10 cellular contexts compared by ENCODE assay signal in the genomic region with DNA sequence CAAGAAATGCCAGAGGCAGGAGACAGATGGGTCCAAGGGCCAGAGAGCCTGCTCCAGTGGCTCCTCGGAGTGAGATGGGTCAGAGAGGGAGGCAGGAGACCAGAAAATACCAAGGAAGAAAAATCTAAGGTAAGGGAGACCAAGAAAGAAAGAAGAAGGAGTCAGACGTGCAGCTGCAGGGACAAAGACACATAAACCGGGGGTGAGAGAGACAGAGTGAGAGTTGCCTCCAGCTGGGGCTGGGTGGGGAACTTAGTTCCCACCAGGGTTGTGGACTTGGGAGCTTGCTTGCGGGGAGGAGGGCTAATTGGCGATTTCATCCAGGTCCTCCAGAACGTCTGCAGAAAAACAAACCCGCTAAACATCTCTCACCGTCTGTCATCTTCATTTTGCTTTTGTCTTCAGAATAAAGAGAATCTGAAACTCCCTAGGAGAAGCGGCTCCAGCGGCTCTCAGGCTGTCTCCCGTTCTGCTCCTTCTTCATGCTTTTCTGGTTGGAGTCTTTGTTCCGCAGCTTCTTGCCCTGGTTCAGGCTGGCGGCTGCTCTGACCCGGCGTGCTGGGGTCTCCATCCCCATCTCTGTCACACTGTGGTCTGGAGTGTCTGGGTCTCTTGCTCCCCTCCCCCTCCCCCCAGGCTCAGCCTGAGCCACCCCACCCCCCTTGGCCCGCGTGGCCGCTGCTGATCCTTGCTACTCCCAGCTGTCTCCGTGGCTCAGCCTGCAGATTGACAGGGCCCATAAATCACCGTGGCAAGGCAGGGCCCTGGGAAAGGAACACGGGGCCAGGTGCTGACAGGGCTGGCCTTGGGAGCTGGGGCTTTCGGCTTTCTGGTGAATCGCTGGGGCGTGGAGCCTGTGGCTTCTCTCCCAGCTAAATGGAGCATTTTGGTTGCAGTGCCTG.
DNase-seq lines count a peak whose midpoint lies in the region; ATAC-seq, FAIRE-seq and TF ChIP-seq lines count a peak whose summit lies in the region.
"Had no signal": no experiment of that assay in that cellular context is flagged by ENCODE, and none has a peak within 500 bp of the region (broad histone marks: within the 10 kb centered on the region; RNA-seq: fewer than 3 reads in every experiment).

No MANE protein-coding gene starts in this region.

- FAIRE-seq in astrocyte (lab: Jason Lieb, UNC): no peak

- no peak overlapping the region for H3K4me3 ChIP-seq in astrocyte (ENCODE audit: insufficient read depth, low read depth, low read length)
- peak overlapping the region in 1 of 2 donors; percentile 45 for H3K4me3 ChIP-seq in neuronal stem cell (ENCODE audit: low read length in 2 of 2)
- H3K4me3 ChIP-seq: SJSA1 had no signal

- peaks cover 5% of the 10 kb centered on the region for H3K9me3 Mint-ChIP-seq in astrocyte (ENCODE audit: unreplicated experiment)

- TF ChIP-seq CTCF in astrocyte (IDR thresholded peaks at IDR 0.05; ENCODE audit: insufficient read depth, low read depth, low read length): no peak

- H3K27me3 ChIP-seq in astrocyte (ENCODE audit: insufficient read depth, low read length): peaks cover 36% of the 10 kb centered on the region
- H3K27me3 ChIP-seq in neuronal stem cell (ENCODE audit: control insufficient read depth in 3 of 3, insufficient read depth in 3 of 3, low read depth in 1 of 3, low read length in 3 of 3): peaks cover 0 to 5% (median 0%) of the 10 kb centered on the region in 3 experiments

- H3K9me3 ChIP-seq in astrocyte (ENCODE audit: insufficient read depth, low read depth, low read length) (no peaks in the 10 kb centered on the region), neuronal stem cell (replicated peaks in 1 of 2; ENCODE audit: control insufficient read depth in 2 of 2, insufficient read depth in 1 of 2, low read depth in 1 of 2, low read length in 2 of 2) (no peaks in the 10 kb centered on the region)
- H3K9me3 ChIP-seq: SJSA1 had no signal

- H2BK15ac ChIP-seq in neuronal stem cell (ENCODE audit: low read length): no peak overlapping the region

- ATAC-seq in GM21717 (IDR thresholded peaks at IDR 0.05; ENCODE audit: unreplicated experiment): no peak
- ATAC-seq in HG03159 (IDR thresholded peaks at IDR 0.05; ENCODE audit: unreplicated experiment): no peak
- no peak for ATAC-seq in GM21576 (IDR thresholded peaks at IDR 0.05; ENCODE audit: unreplicated experiment)

- H2AFZ ChIP-seq in astrocyte (ENCODE audit: low read depth, low read length): no peak overlapping the region
- peak overlapping the region; percentile 81 for H2AFZ ChIP-seq in neuronal stem cell (ENCODE audit: low read length)

- H3K18ac ChIP-seq in neuronal stem cell (ENCODE audit: low read length): peak overlapping the region; percentile 81

- H3K36me3 ChIP-seq in astrocyte (ENCODE audit: insufficient read depth, low read length) (no peaks in the 10 kb centered on the region), neuronal stem cell (replicated peaks in 1 of 2; ENCODE audit: control insufficient read depth in 2 of 2, insufficient read depth in 2 of 2, low read length in 2 of 2) (no peaks in the 10 kb centered on the region)
- H3K36me3 ChIP-seq: SJSA1 had no signal

- H3K27ac Mint-ChIP-seq in astrocyte (ENCODE audit: unreplicated experiment): peak overlapping the region; percentile 72

- no peaks in the 10 kb centered on the region for H3K79me1 ChIP-seq in neuronal stem cell (ENCODE audit: low read depth, low read length)

- H3K27me3 Mint-ChIP-seq in astrocyte (ENCODE audit: low read depth, unreplicated experiment): peaks cover 31% of the 10 kb centered on the region

- no peak overlapping the region for H3K4me3 Mint-ChIP-seq in astrocyte (ENCODE audit: unreplicated experiment)

- no peaks in the 10 kb centered on the region for H3K79me2 ChIP-seq in astrocyte (ENCODE audit: insufficient read depth, low read length)

- H2BK120ac ChIP-seq in neuronal stem cell (ENCODE audit: low read depth, low read length): no peak overlapping the region

- H3K23ac ChIP-seq in neuronal stem cell (ENCODE audit: low read depth, low read length, poor library complexity): no peak overlapping the region

- H3K4me2 ChIP-seq in astrocyte (ENCODE audit: low read length) (no peak overlapping the region), neuronal stem cell (ENCODE audit: insufficient read depth, low read length, poor library complexity, severe bottlenecking) (no peak overlapping the region)

- H3K4me1 ChIP-seq in astrocyte (ENCODE audit: insufficient read depth, low read length): no peaks in the 10 kb centered on the region
- H3K4me1 ChIP-seq in neuronal stem cell (ENCODE audit: control insufficient read depth in 2 of 2, insufficient read depth in 1 of 2, low read depth in 1 of 2, low read length in 2 of 2): peaks cover 21 to 25% of the 10 kb centered on the region in 2 donors
- H3K4me1 ChIP-seq: SJSA1 had no signal

- no peaks in the 10 kb centered on the region for H3K36me3 Mint-ChIP-seq in astrocyte (ENCODE audit: low read depth, unreplicated experiment)

- peak; percentile 72 for DNase-seq in ELF-1 (ENCODE audit: low read depth, low spot score)
- peak; percentile 41 for DNase-seq in NCI-H2029 (lab: John Stamatoyannopoulos, UW)
- DNase-seq in astrocyte (ENCODE audit: low read depth): no peak
- DNase-seq in neuronal stem cell (ENCODE audit: low spot score): peak; percentile 26
- DNase-seq in 8988T: no peak
- DNase-seq: GF-D8 had no signal

- H3K4ac ChIP-seq in neuronal stem cell (ENCODE audit: low read length): no peak overlapping the region

- H3K9ac ChIP-seq in astrocyte (ENCODE audit: low read length): no peak overlapping the region
- no peak overlapping the region for H3K9ac ChIP-seq in neuronal stem cell (ENCODE audit: low read depth, low read length, poor library complexity)

- H4K91ac ChIP-seq in neuronal stem cell (ENCODE audit: low read depth, low read length, poor library complexity): no peak overlapping the region

- no peak overlapping the region for H4K8ac ChIP-seq in neuronal stem cell (ENCODE audit: low read depth, low read length)

- no peak overlapping the region for H3K14ac ChIP-seq in neuronal stem cell (ENCODE audit: low read length)

- peak overlapping the region; percentile 5 for H2BK12ac ChIP-seq in neuronal stem cell (ENCODE audit: low read length)

- no CpG with 5 or more reads among the region's 24 CpGs for WGBS in neuronal stem cell (ENCODE audit: extremely low coverage in 2 of 2, insufficient read length in 2 of 2, insufficient replicate concordance in 1 of 2), 2 donors

- H3K4me1 Mint-ChIP-seq in astrocyte (ENCODE audit: low read depth, unreplicated experiment): peaks cover 2% of the 10 kb centered on the region

- H2BK5ac ChIP-seq in neuronal stem cell (ENCODE audit: low read length): peak overlapping the region; percentile 14

- H2AK5ac ChIP-seq in neuronal stem cell (ENCODE audit: low read depth, low read length): peak overlapping the region; percentile 43

- H3K27ac ChIP-seq in astrocyte (ENCODE audit: low read depth, low read length) (no peak overlapping the region), neuronal stem cell (replicated peaks; ENCODE audit: low read length) (peak overlapping the region; percentile 50)
- H3K27ac ChIP-seq: SJSA1 had no signal

- H4K20me1 ChIP-seq in astrocyte (ENCODE audit: insufficient read depth, low read length): no peaks in the 10 kb centered on the region

Comparison
In these comparisons a context has a peak if more than half of its experiments do, and no peak if none do; other contexts are left out.
1. DNase-seq: peak in ELF-1 (single experiment), NCI-H2029 (single experiment) and neuronal stem cell (single experiment); none in astrocyte (single experiment) and 8988T (single experiment).